ENCODE assay signal across 23 cellular contexts in the genomic region with DNA sequence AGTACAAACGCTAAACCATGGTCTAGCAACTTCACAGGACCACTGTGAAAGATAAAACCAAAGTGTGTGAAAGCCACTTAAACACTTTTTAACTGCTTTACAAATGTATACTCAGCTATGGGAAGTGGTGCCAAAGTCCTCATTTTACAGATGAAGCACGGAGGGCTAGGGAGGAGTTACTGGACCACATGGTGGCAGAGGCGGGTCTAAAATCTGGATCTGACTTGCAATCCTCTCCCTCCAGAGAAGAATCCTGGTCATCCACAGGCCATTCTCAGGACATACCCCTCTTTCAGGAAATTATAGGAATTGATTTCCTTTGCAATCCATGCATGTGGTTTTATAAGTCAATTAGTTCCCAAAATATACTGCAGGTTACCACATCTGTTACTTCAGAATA.
DNase-seq lines count a peak whose midpoint lies in the region; ATAC-seq, FAIRE-seq and TF ChIP-seq lines count a peak whose summit lies in the region.
"Had no signal": no experiment of that assay in that cellular context is flagged by ENCODE, and none has a peak within 500 bp of the region (broad histone marks: within the 10 kb centered on the region; RNA-seq: fewer than 3 reads in every experiment).

No MANE protein-coding gene starts in this region.

- H3K27me3 Mint-ChIP-seq in WTC11 (ENCODE audit: low read depth): no peaks in the 10 kb centered on the region; the same call in 1 of the 2 replicates

- no peak overlapping the region for H3K27ac Mint-ChIP-seq in WTC11
- H3K27ac Mint-ChIP-seq: B cell, CD14-positive monocyte, IgD-negative memory B cell had no signal

- CTCF ChIA-PET in HepG2 (lab: Yijun Ruan, JAX; ENCODE audit: low intra/inter-chr PET ratio, low total read pairs) (no interaction called here), WTC11 (lab: Charles Lee) (no interaction called here)

- no peak overlapping the region for H2AFZ ChIP-seq in HepG2 (ENCODE audit: low read length)
- H2AFZ ChIP-seq in hepatocyte: no peak overlapping the region
- H2AFZ ChIP-seq: GM23248 had no signal

- H4K20me1 ChIP-seq in HepG2 (ENCODE audit: insufficient read depth, low read length) (no peaks in the 10 kb centered on the region), hepatocyte (ENCODE audit: insufficient read depth, poor library complexity, severe bottlenecking) (no peaks in the 10 kb centered on the region)

- TF ChIP-seq CTCF in HepG2 (CRISPR knock-in tag; IDR thresholded peaks at IDR 0.05) (0 out of 2 replicates have a peak, but pooled peaks have one; percentile 15), right lobe of liver (IDR thresholded peaks at IDR 0.05) (no peak), WTC11 (IDR thresholded peaks at IDR 0.05) (no peak), hepatocyte (IDR thresholded peaks at IDR 0.05; ENCODE audit: poor library complexity) (no peak)

- TF ChIP-seq EP300 in HepG2 (IDR thresholded peaks at IDR 0.05; ENCODE audit: low read depth in 2 of 2, low read length in 2 of 2): no peak
- TF ChIP-seq EP300 in HepG2 (CRISPR knock-in tag; IDR thresholded peaks at IDR 0.05; ENCODE audit: borderline replicate concordance): no peak

- no peaks in the 10 kb centered on the region for H3K9me2 ChIP-seq in hepatocyte (replicated peaks; ENCODE audit: insufficient read depth)

- no peak overlapping the region for H3K4me2 ChIP-seq in HepG2 (ENCODE audit: low read depth, low read length)
- H3K4me2 ChIP-seq in hepatocyte: no peak overlapping the region

- 4% methylated on average over 3 of the region's 3 CpGs for WGBS in HepG2 (ENCODE audit: low lambda C conversion rate)
- WGBS in right lobe of liver (ENCODE audit: insufficient coverage, low coverage, low lambda C conversion rate, missing lambda C conversion rate): 62% methylated on average over 3 of the region's 3 CpGs
- WGBS in hepatocyte (ENCODE audit: low lambda C conversion rate, missing lambda C conversion rate): 51% methylated on average over 3 of the region's 3 CpGs

- no peaks in the 10 kb centered on the region for H3K4me1 Mint-ChIP-seq in WTC11
- H3K4me1 Mint-ChIP-seq: CD14-positive monocyte had no signal

- peaks cover 10% of the 10 kb centered on the region; the same call in 1 of the 2 replicates for H3K36me3 Mint-ChIP-seq in WTC11
- H3K36me3 Mint-ChIP-seq: CD14-positive monocyte, IgD-negative memory B cell had no signal

- no peak overlapping the region for H3K9ac ChIP-seq in HepG2 (ENCODE audit: insufficient read depth, low read depth, low read length)
- H3K9ac ChIP-seq: GM23248 had no signal

- POLR2A ChIA-PET in HepG2 (lab: Yijun Ruan, JAX): no interaction called here
- POLR2A ChIA-PET in WTC11 (lab: Charles Lee): no interaction called here

- H3K36me3 ChIP-seq in HepG2 (replicated peaks in 1 of 2; ENCODE audit: control insufficient read depth in 1 of 2, insufficient read depth in 2 of 2, low read length in 2 of 2) (no peaks in the 10 kb centered on the region), right lobe of liver (no peaks in the 10 kb centered on the region), hepatocyte (replicated peaks; ENCODE audit: insufficient read depth, low read depth) (no peaks in the 10 kb centered on the region)
- H3K36me3 ChIP-seq: SJSA1 had no signal

- no peak for TF ChIP-seq POLR2A in HepG2 (IDR thresholded peaks at IDR 0.05; ENCODE audit: insufficient read depth in 1 of 2, low read depth in 2 of 2, low read length in 2 of 2)
- no peak for TF ChIP-seq POLR2A in right lobe of liver (IDR thresholded peaks at IDR 0.05)

- intact Hi-C loops in HepG2 (cut with micrococcal nuclease; ENCODE audit: unreplicated experiment): no loop called here
- intact Hi-C loops in right lobe of liver (cut with DNase I): no loop called here

- H3K9me3 ChIP-seq in HepG2 (ENCODE audit: low read length): no peaks in the 10 kb centered on the region
- no peaks in the 10 kb centered on the region for H3K9me3 ChIP-seq in right lobe of liver
- no peaks in the 10 kb centered on the region for H3K9me3 ChIP-seq in hepatocyte (ENCODE audit: low read depth)
- H3K9me3 ChIP-seq: SJSA1 had no signal

- H3K4me3 Mint-ChIP-seq in WTC11: no peak overlapping the region
- H3K4me3 Mint-ChIP-seq: B cell, CD14-positive monocyte, IgD-negative memory B cell had no signal

- H3K27ac ChIP-seq in HepG2 (ENCODE audit: extremely low read length, insufficient read depth, low read length) (no peak overlapping the region), right lobe of liver (no peak overlapping the region), hepatocyte (no peak overlapping the region)
- H3K27ac ChIP-seq: GM23248, SJSA1 had no signal

- H3K4me1 ChIP-seq in HepG2 (ENCODE audit: insufficient read depth, low read length) (no peaks in the 10 kb centered on the region), right lobe of liver (no peaks in the 10 kb centered on the region), hepatocyte (ENCODE audit: insufficient read depth) (no peaks in the 10 kb centered on the region)
- H3K4me1 ChIP-seq: SJSA1 had no signal

- no peaks in the 10 kb centered on the region for H3K79me2 ChIP-seq in HepG2 (ENCODE audit: insufficient read depth, low read length)
- no peaks in the 10 kb centered on the region for H3K79me2 ChIP-seq in hepatocyte

- FAIRE-seq in HepG2 (lab: Jason Lieb, UNC): no peak
- FAIRE-seq: A204.1 had no signal

- no peak for TF ChIP-seq RAD21 in HepG2 (CRISPR knock-in tag; IDR thresholded peaks at IDR 0.05)

- peaks cover 65% of the 10 kb centered on the region for H3K9me3 Mint-ChIP-seq in WTC11
- H3K9me3 Mint-ChIP-seq: IgD-negative memory B cell had no signal

- H3K4me3 ChIP-seq in HepG2 (replicated peaks in 1 of 3; ENCODE audit: insufficient read depth in 1 of 3, low read depth in 2 of 3, low read length in 3 of 3): no peak overlapping the region
- no peak overlapping the region for H3K4me3 ChIP-seq in right lobe of liver
- H3K4me3 ChIP-seq in hepatocyte: no peak overlapping the region
- H3K4me3 ChIP-seq: GM23248, SJSA1 had no signal

- ATAC-seq in HepG2 (peak; percentile 66; the same call in 2 of the 3 replicates), right lobe of liver (no peak), WTC11 (peak; percentile 74), GM18511 (IDR thresholded peaks at IDR 0.05; ENCODE audit: unreplicated experiment) (no peak)
- ATAC-seq: HCT116, Right ventricle myocardium inferior had no signal

- in situ Hi-C loops in HepG2 (cut with HindIII; ENCODE audit: extremely low pct_ligation_motif_present, low pct_unique_long_range_greater_than_20kb): no loop called here

- BruUV-seq in HepG2 (replicated peaks; lab: Mats Ljungman, UMichigan): no TSS peak

- DNase-seq in HepG2 (ENCODE audit: low spot score): no peak
- no peak for DNase-seq in right lobe of liver
- DNase-seq in WTC11 (ENCODE audit: low spot score): peak; percentile 12
- peak; percentile 13 for DNase-seq in hepatocyte (ENCODE audit: low spot score)
- DNase-seq in AG20443 (ENCODE audit: low spot score): no peak
- DNase-seq in UCSD-AML1 (lab: John Stamatoyannopoulos, UW; ENCODE audit: unreplicated experiment): no peak
- DNase-seq: GM23248; Karpas-422; NCI-H1048; NCI-H1436; NCI-H187 treated with DMSO at 0.1 percent for 48 hours; NCI-H2107; NCI-H2227 treated with DMSO at 0.1 percent for 48 hours; NCI-H510A; NK-92 treated with Interleukin-12 subunit alpha and Interleukin-12 subunit beta, amount 100 ng/mL, for 24 hours had no signal

- H3K27me3 ChIP-seq in HepG2 (ENCODE audit: control insufficient read depth in 1 of 2, insufficient read depth in 2 of 2, low read length in 2 of 2) (no peaks in the 10 kb centered on the region), right lobe of liver (no peaks in the 10 kb centered on the region), hepatocyte (no peaks in the 10 kb centered on the region)
- H3K27me3 ChIP-seq: SJSA1 had no signal

TF ChIP-seq in HepG2, 621 proteins besides CTCF, POLR2A, EP300 and RAD21 (continues in another document):
- TF ChIP-seq ZFP41 (CRISPR knock-in tag; IDR thresholded peaks at IDR 0.05; ENCODE audit: borderline replicate concordance) (no peak), ZSCAN30 (CRISPR knock-in tag; IDR thresholded peaks at IDR 0.05) (no peak), KLF13 (CRISPR knock-in tag; IDR thresholded peaks at IDR 0.05) (no peak), REPIN1 (CRISPR knock-in tag; IDR thresholded peaks at IDR 0.05; ENCODE audit: borderline replicate concordance, low read depth) (no peak)
- TF ChIP-seq, protein P1, sequence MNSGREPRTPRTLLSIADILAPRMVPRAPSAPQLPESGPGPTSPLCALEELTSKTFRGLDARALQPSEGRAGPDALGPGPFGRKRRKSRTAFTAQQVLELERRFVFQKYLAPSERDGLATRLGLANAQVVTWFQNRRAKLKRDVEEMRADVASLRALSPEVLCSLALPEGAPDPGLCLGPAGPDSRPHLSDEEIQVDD (CRISPR knock-in tag; IDR thresholded peaks at IDR 0.05; ENCODE audit: borderline replicate concordance): no peak

TF ChIP-seq in WTC11, 78 proteins besides CTCF, POLR2A, EP300 and RAD21:
- TF ChIP-seq, protein P2, sequence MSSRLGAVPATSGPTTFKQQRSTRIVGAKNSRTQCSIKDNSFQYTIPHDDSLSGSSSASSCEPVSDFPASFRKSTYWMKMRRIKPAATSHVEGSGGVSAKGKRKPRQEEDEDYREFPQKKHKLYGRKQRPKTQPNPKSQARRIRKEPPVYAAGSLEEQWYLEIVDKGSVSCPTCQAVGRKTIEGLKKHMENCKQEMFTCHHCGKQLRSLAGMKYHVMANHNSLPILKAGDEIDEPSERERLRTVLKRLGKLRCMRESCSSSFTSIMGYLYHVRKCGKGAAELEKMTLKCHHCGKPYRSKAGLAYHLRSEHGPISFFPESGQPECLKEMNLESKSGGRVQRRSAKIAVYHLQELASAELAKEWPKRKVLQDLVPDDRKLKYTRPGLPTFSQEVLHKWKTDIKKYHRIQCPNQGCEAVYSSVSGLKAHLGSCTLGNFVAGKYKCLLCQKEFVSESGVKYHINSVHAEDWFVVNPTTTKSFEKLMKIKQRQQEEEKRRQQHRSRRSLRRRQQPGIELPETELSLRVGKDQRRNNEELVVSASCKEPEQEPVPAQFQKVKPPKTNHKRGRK (CRISPR knock-in tag; IDR thresholded peaks at IDR 0.05; ENCODE audit: borderline replicate concordance): no peak
- TF ChIP-seq KAT7 (CRISPR knock-in tag; IDR thresholded peaks at IDR 0.05; ENCODE audit: borderline replicate concordance): no peak
- TF ChIP-seq, protein P3, sequence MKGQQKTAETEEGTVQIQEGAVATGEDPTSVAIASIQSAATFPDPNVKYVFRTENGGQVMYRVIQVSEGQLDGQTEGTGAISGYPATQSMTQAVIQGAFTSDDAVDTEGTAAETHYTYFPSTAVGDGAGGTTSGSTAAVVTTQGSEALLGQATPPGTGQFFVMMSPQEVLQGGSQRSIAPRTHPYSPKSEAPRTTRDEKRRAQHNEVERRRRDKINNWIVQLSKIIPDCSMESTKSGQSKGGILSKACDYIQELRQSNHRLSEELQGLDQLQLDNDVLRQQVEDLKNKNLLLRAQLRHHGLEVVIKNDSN (CRISPR knock-in tag; IDR thresholded peaks at IDR 0.05): no peak
- TF ChIP-seq, protein P4, sequence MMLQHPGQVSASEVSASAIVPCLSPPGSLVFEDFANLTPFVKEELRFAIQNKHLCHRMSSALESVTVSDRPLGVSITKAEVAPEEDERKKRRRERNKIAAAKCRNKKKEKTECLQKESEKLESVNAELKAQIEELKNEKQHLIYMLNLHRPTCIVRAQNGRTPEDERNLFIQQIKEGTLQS (CRISPR knock-in tag; conservative IDR thresholded peaks at IDR 0.05): no peak

Comparison
In these comparisons a context has a peak if more than half of its experiments do, and no peak if none do; other contexts are left out.
1. ATAC-seq: peak in HepG2 (single experiment) and WTC11 (single experiment); none in right lobe of liver (0 of 4) and GM18511 (single experiment).
2. DNase-seq: peak in WTC11 (single experiment) and hepatocyte (single experiment); none in HepG2 (single experiment), right lobe of liver (0 of 3), AG20443 (single experiment) and UCSD-AML1 (single experiment).